ENCODE assay signal across 1 cellular context in genomic region chr11:17293308-17293707, GRCh38.
TF ChIP-seq lines count a peak whose summit lies in the region.

No MANE protein-coding gene starts in this region.

TF ChIP-seq in K562, 482 proteins besides CTCF, POLR2A, EP300 and RAD21:
- TF ChIP-seq MAFF (IDR thresholded peaks at IDR 0.05; ENCODE audit: low read length) (peak; percentile 86), C11orf30 (IDR thresholded peaks at IDR 0.05; ENCODE audit: low read depth) (peak; percentile 94), NFE2 (IDR thresholded peaks at IDR 0.05; ENCODE audit: low read depth) (peak; percentile 74), SIN3B (IDR thresholded peaks at IDR 0.05; ENCODE audit: low read depth) (peak; percentile 14; the same call in 1 of the 2 replicates), MAFG (tag; conservative IDR thresholded peaks at IDR 0.05) (peak; percentile 81), MAFK (IDR thresholded peaks at IDR 0.05; ENCODE audit: low read length) (peak; percentile 78), ZNF316 (IDR thresholded peaks at IDR 0.05) (peak; percentile 96), ZFP30 (CRISPR knock-in tag; IDR thresholded peaks at IDR 0.05; ENCODE audit: borderline replicate concordance) (no peak), RFX7 (CRISPR knock-in tag; IDR thresholded peaks at IDR 0.05) (no peak), ZNF592 (IDR thresholded peaks at IDR 0.05) (0 out of 2 replicates have a peak, but pooled peaks have one; percentile 12), SPI1 (IDR thresholded peaks at IDR 0.05; ENCODE audit: borderline replicate concordance, low read depth, low read length) (peak; percentile 19; the same call in 1 of the 2 replicates), NR1H2 (CRISPR knock-in tag; IDR thresholded peaks at IDR 0.05) (no peak), LCOR (CRISPR knock-in tag; IDR thresholded peaks at IDR 0.05) (no peak), PTTG1 (tag; IDR thresholded peaks at IDR 0.05; ENCODE audit: low read depth) (no peak), HMBOX1 (IDR thresholded peaks at IDR 0.05) (peak; percentile 43; the same call in 1 of the 2 replicates)
TF ChIP-seq in K562: peak in this region for 10.
